11 cellular contexts compared by ENCODE assay signal in the genomic region with DNA sequence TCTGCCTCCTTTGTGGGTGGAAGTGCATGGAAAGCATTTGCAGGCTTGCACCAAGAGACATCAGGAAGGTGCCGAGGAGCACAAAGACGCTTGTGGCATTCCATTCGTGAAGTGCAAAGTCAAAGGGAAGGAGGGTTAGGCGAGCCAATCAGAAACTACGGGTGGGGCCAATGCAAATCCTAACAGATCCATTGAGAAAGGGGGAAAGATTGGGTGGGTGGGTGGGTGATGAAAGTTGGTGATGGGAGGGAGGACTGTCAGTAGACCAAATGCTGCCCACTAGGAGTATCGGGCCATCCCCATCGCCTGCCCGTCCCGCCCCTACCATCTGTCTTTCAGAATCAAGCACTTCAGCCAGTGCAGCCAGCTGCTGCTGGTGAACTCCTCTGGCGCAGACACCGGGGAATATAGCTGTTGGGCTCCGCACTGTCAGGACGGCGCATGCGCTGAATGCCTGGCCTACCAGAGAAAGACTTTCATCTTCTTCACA. TPM values are rescaled to one million over a fixed set of nuclear protein-coding genes. Genes with fewer than 3 reads are reported as not detected.
DNase-seq lines count a peak whose midpoint lies in the region; ATAC-seq and TF ChIP-seq lines count a peak whose summit lies in the region.
"Had no signal": no experiment of that assay in that cellular context is flagged by ENCODE, and none has a peak within 500 bp of the region (broad histone marks: within the 10 kb centered on the region; RNA-seq: fewer than 3 reads in every experiment).

No MANE protein-coding gene starts in this region.

- no peak overlapping the region for H3K23ac ChIP-seq in mesendoderm (ENCODE audit: low read length)

- peak overlapping the region; percentile 55; the same call in 1 of the 2 replicates for H3K27ac Mint-ChIP-seq in WTC11
- H3K27ac Mint-ChIP-seq in stimulated activated memory B cell treated with anti-CD40 and anti-IgM and Interleukin-4, amounts not matched to agents 10 μg/mL and 1 μg/mL and 100 μg/mL, for 72 hours: no peak overlapping the region
- H3K27ac Mint-ChIP-seq in activated naive CD4-positive, alpha-beta T cell treated with anti-CD3 and anti-CD28 coated beads, Interleukin-2, amount 10 ng/mL, durations not matched to agents 7 days and 5 days: no peak overlapping the region
- H3K27ac Mint-ChIP-seq: activated B cell treated with CpG ODN at 0.5 μM for 24 hours had no signal

- no peaks in the 10 kb centered on the region for H3K9me3 ChIP-seq in tibial artery

- H3K27me3 ChIP-seq in mesendoderm (ENCODE audit: insufficient read depth, low read length, poor library complexity) (no peaks in the 10 kb centered on the region), tibial artery (no peaks in the 10 kb centered on the region)
- H3K27me3 ChIP-seq: cardiac muscle cell had no signal

- H3K36me3 Mint-ChIP-seq in WTC11: no peaks in the 10 kb centered on the region
- peaks cover 27% of the 10 kb centered on the region for H3K36me3 Mint-ChIP-seq in stimulated activated memory B cell treated with anti-CD40 and anti-IgM and Interleukin-4, amounts not matched to agents 10 μg/mL and 1 μg/mL and 100 μg/mL, for 72 hours
- peaks cover 21% of the 10 kb centered on the region for H3K36me3 Mint-ChIP-seq in activated naive CD4-positive, alpha-beta T cell treated with anti-CD3 and anti-CD28 coated beads, Interleukin-2, amount 10 ng/mL, durations not matched to agents 7 days and 5 days

- no peaks in the 10 kb centered on the region for H3K79me2 ChIP-seq in mesendoderm (ENCODE audit: control insufficient read depth, insufficient read depth, low read length)

- DNase-seq in activated CD8-positive, alpha-beta memory T cell treated with anti-CD3 and anti-CD28 coated beads for 24 hours: peak; percentile 46
- DNase-seq in activated CD8-positive, alpha-beta memory T cell treated with anti-CD3 and anti-CD28 coated beads, Interleukin-2, amount 50 U/mL, for 4 hours: no peak
- DNase-seq in WTC11 (ENCODE audit: low spot score) (no peak), mesendoderm (peak; percentile 30), tibial artery (no peak)
- DNase-seq in effector CD4-positive, alpha-beta T cell: no peak
- no peak for DNase-seq in activated naive CD4-positive, alpha-beta T cell treated with anti-CD3 and anti-CD28 coated beads, Interleukin-2, amount 10 ng/mL, durations not matched to agents 7 days and 5 days
- DNase-seq: activated B cell treated with CpG ODN at 0.5 μM for 24 hours, left colon had no signal

- H3K4ac ChIP-seq in mesendoderm (ENCODE audit: low read depth, low read length): no peak overlapping the region

- no peaks in the 10 kb centered on the region for H3K27me3 Mint-ChIP-seq in WTC11 (ENCODE audit: low read depth)
- H3K27me3 Mint-ChIP-seq in stimulated activated memory B cell treated with anti-CD40 and anti-IgM and Interleukin-4, amounts not matched to agents 10 μg/mL and 1 μg/mL and 100 μg/mL, for 72 hours: no peaks in the 10 kb centered on the region
- H3K27me3 Mint-ChIP-seq in activated naive CD4-positive, alpha-beta T cell treated with anti-CD3 and anti-CD28 coated beads, Interleukin-2, amount 10 ng/mL, durations not matched to agents 7 days and 5 days: no peaks in the 10 kb centered on the region
- H3K27me3 Mint-ChIP-seq: activated B cell treated with CpG ODN at 0.5 μM for 24 hours had no signal

- no peak overlapping the region for H2BK120ac ChIP-seq in mesendoderm (ENCODE audit: low read depth, low read length)

- H2AK5ac ChIP-seq in mesendoderm (ENCODE audit: low read length): no peak overlapping the region

- CTCF ChIA-PET in WTC11 (lab: Charles Lee): interaction anchor here (0.8 kb wide), 1 partner anchor 17 kb away, joined by 3 read pairs; no protein-coding TSS in a partner anchor
- CTCF ChIA-PET in activated naive CD4-positive, alpha-beta T cell treated with anti-CD3 and anti-CD28 coated beads, Interleukin-2, amount 10 ng/mL, durations not matched to agents 7 days and 5 days (lab: Charles Lee): no interaction called here

- H3K4me2 ChIP-seq in mesendoderm (ENCODE audit: low read length): no peak overlapping the region

- H3K9ac ChIP-seq in mesendoderm (ENCODE audit: low read length): no peak overlapping the region

- H3K18ac ChIP-seq in mesendoderm (ENCODE audit: low read length): no peak overlapping the region

- peak; percentile 80 for ATAC-seq in WTC11
- no peak for ATAC-seq in stimulated activated memory B cell treated with anti-CD40 and anti-IgM and Interleukin-4, amounts not matched to agents 10 μg/mL and 1 μg/mL and 100 μg/mL, for 72 hours
- ATAC-seq: left colon had no signal

- no peak overlapping the region for H3K27ac ChIP-seq in mesendoderm (ENCODE audit: low read depth, low read length)
- H3K27ac ChIP-seq in tibial artery: no peak overlapping the region
- H3K27ac ChIP-seq: cardiac muscle cell had no signal

- POLR2A ChIA-PET in WTC11 (lab: Charles Lee): no interaction called here

- no peak overlapping the region for H3K56ac ChIP-seq in mesendoderm (ENCODE audit: low read length)

- H3K4me1 ChIP-seq in mesendoderm (ENCODE audit: control insufficient read depth, low read depth, low read length) (no peaks in the 10 kb centered on the region), tibial artery (peaks cover 0 to 7% (median 0%) of the 10 kb centered on the region in 4 donors)

- no peak overlapping the region for H3K4me3 Mint-ChIP-seq in WTC11
- H3K4me3 Mint-ChIP-seq in stimulated activated memory B cell treated with anti-CD40 and anti-IgM and Interleukin-4, amounts not matched to agents 10 μg/mL and 1 μg/mL and 100 μg/mL, for 72 hours: no peak overlapping the region
- no peak overlapping the region for H3K4me3 Mint-ChIP-seq in activated naive CD4-positive, alpha-beta T cell treated with anti-CD3 and anti-CD28 coated beads, Interleukin-2, amount 10 ng/mL, durations not matched to agents 7 days and 5 days
- H3K4me3 Mint-ChIP-seq: activated B cell treated with CpG ODN at 0.5 μM for 24 hours had no signal

- H3K79me1 ChIP-seq in mesendoderm (ENCODE audit: low read length): no peaks in the 10 kb centered on the region

- no peak overlapping the region for H2BK15ac ChIP-seq in mesendoderm (replicated peaks; ENCODE audit: low read depth)

- no CpG with 5 or more reads among the region's 15 CpGs for WGBS in mesendoderm (ENCODE audit: extremely low coverage, insufficient coverage, low lambda C conversion rate)

- H3K36me3 ChIP-seq in mesendoderm (ENCODE audit: control insufficient read depth, insufficient read depth, low read length) (no peaks in the 10 kb centered on the region), tibial artery (peaks cover 0 to 4% (median 0%) of the 10 kb centered on the region in 3 donors)
- H3K36me3 ChIP-seq: cardiac muscle cell had no signal

- no peak overlapping the region for H4K8ac ChIP-seq in mesendoderm (ENCODE audit: low read depth, low read length)

- H2BK5ac ChIP-seq in mesendoderm (ENCODE audit: low read length): no peak overlapping the region

- intact Hi-C loops in tibial artery (cut with DNase I; ENCODE audit: low total_unique reads): no loop called here

- no peaks in the 10 kb centered on the region for H3K9me3 Mint-ChIP-seq in WTC11
- peaks cover 4% of the 10 kb centered on the region for H3K9me3 Mint-ChIP-seq in stimulated activated memory B cell treated with anti-CD40 and anti-IgM and Interleukin-4, amounts not matched to agents 10 μg/mL and 1 μg/mL and 100 μg/mL, for 72 hours
- no peaks in the 10 kb centered on the region for H3K9me3 Mint-ChIP-seq in activated naive CD4-positive, alpha-beta T cell treated with anti-CD3 and anti-CD28 coated beads, Interleukin-2, amount 10 ng/mL, durations not matched to agents 7 days and 5 days
- H3K9me3 Mint-ChIP-seq: activated B cell treated with CpG ODN at 0.5 μM for 24 hours had no signal

- H4K5ac ChIP-seq in mesendoderm (ENCODE audit: low read length): no peak overlapping the region

- peaks cover 7% of the 10 kb centered on the region for H3K4me1 Mint-ChIP-seq in WTC11
- H3K4me1 Mint-ChIP-seq in stimulated activated memory B cell treated with anti-CD40 and anti-IgM and Interleukin-4, amounts not matched to agents 10 μg/mL and 1 μg/mL and 100 μg/mL, for 72 hours: peaks cover 38% of the 10 kb centered on the region
- peaks cover 8% of the 10 kb centered on the region for H3K4me1 Mint-ChIP-seq in activated naive CD4-positive, alpha-beta T cell treated with anti-CD3 and anti-CD28 coated beads, Interleukin-2, amount 10 ng/mL, durations not matched to agents 7 days and 5 days

- TF ChIP-seq CTCF in WTC11 (IDR thresholded peaks at IDR 0.05): no peak
- TF ChIP-seq CTCF in tibial artery (IDR thresholded peaks at IDR 0.05): no peak

- H3K4me3 ChIP-seq in mesendoderm (ENCODE audit: low read length) (no peak overlapping the region), tibial artery (peak overlapping the region; percentile 17 to 21)
- H3K4me3 ChIP-seq: cardiac muscle cell had no signal

TF ChIP-seq in WTC11, 78 proteins besides CTCF, POLR2A, EP300 and RAD21 (continues in another document):
- TF ChIP-seq RELA (CRISPR knock-in tag; IDR thresholded peaks at IDR 0.05; ENCODE audit: borderline replicate concordance): no peak
- TF ChIP-seq, protein P1, sequence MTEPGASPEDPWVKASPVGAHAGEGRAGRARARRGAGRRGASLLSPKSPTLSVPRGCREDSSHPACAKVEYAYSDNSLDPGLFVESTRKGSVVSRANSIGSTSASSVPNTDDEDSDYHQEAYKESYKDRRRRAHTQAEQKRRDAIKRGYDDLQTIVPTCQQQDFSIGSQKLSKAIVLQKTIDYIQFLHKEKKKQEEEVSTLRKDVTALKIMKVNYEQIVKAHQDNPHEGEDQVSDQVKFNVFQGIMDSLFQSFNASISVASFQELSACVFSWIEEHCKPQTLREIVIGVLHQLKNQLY (CRISPR knock-in tag; IDR thresholded peaks at IDR 0.05): no peak

RNA-seq across cellular contexts. Expression of a gene that starts 17.1 kb away (rescaled TPM):
- total RNA-seq in WTC11 (2021): 92.8 to 95.4 TPM (median 92.9 TPM) in 3 replicates
- polyA plus RNA-seq in mesendoderm (2013, experiment 1 of 2): 64.5 TPM
- polyA plus RNA-seq in mesendoderm (2013, experiment 2 of 2): 62.7 TPM

RNA-seq across cellular contexts. Expression of a gene that starts 49.2 kb away (rescaled TPM):
- 8.2 to 12.4 TPM (median 8.6 TPM) in 3 replicates for total RNA-seq in WTC11 (2021)
- 6.4 TPM for polyA plus RNA-seq in mesendoderm (2013, experiment 1 of 2)
- polyA plus RNA-seq in mesendoderm (2013, experiment 2 of 2): 6.3 TPM

Comparison
In these comparisons a context has a peak if more than half of its experiments do, and no peak if none do; other contexts are left out.
1. DNase-seq: peak in activated CD8-positive, alpha-beta memory T cell treated with anti-CD3 and anti-CD28 coated beads for 24 hours (single experiment) and mesendoderm (single experiment); none in activated CD8-positive, alpha-beta memory T cell treated with anti-CD3 and anti-CD28 coated beads, Interleukin-2, amount 50 U/mL, for 4 hours (single experiment), WTC11 (single experiment), tibial artery (0 of 2), effector CD4-positive, alpha-beta T cell (single experiment) and activated naive CD4-positive, alpha-beta T cell treated with anti-CD3 and anti-CD28 coated beads, Interleukin-2, amount 10 ng/mL, durations not matched to agents 7 days and 5 days (single experiment).